Comparison of ENCODE assay signal across 16 cellular contexts in genomic region chr4:11635336-11635735, GRCh38.
DNase-seq lines count a peak whose midpoint lies in the region; TF ChIP-seq lines count a peak whose summit lies in the region.
"Had no signal": no experiment of that assay in that cellular context is flagged by ENCODE, and none has a peak within 500 bp of the region (broad histone marks: within the 10 kb centered on the region; RNA-seq: fewer than 3 reads in every experiment).

No MANE protein-coding gene starts in this region.

- H3K4me3 Mint-ChIP-seq in activated CD4-positive, alpha-beta T cell treated with anti-CD3 and anti-CD28 coated beads, Interleukin-2, amount 10 ng/mL, durations not matched to agents 7 days and 5 days: no peak overlapping the region
- H3K4me3 Mint-ChIP-seq: activated naive CD8-positive, alpha-beta T cell treated with anti-CD3 and anti-CD28 coated beads, Interleukin-2, amount 50 U/mL, for 24 hours; stimulated activated naive B cell treated with anti-CD40 and anti-IgM and Interleukin-4, amounts not matched to agents 10 μg/mL and 1 μg/mL and 100 μg/mL, for 72 hours had no signal

- DNase-seq in AG04450 (ENCODE audit: low read depth, low spot score) (peak; percentile 61), LHCN-M2 (ENCODE audit: low read depth) (peak; percentile 81), brain microvascular endothelial cell (peak; percentile 22), islet precursor cell (peak; percentile 71), coronary artery (ENCODE audit: low spot score) (no peak), COLO829 (ENCODE audit: low spot score) (no peak), NCI-H526 treated with DMSO at 0.1 percent for 48 hours (lab: John Stamatoyannopoulos, UW) (no peak)
- no peak for DNase-seq in activated CD4-positive, alpha-beta T cell treated with anti-CD3 and anti-CD28 coated beads, Interleukin-2, amount 10 ng/mL, durations not matched to agents 7 days and 5 days
- DNase-seq: activated naive CD8-positive, alpha-beta T cell treated with anti-CD3 and anti-CD28 coated beads, Interleukin-2, amount 50 U/mL, for 24 hours; effector memory CD4-positive, alpha-beta T cell; KBM-7; NCI-H2081 treated with DMSO at 0.1 percent for 48 hours; SJCRH30; stimulated activated CD4-positive, alpha-beta T cell treated with anti-CD3 and anti-CD28 coated beads, Interleukin-2, amount 100 ng/mL, for 48 hours; stimulated activated naive B cell treated with anti-CD40 and anti-IgM and Interleukin-4, amounts not matched to agents 10 μg/mL and 1 μg/mL and 100 μg/mL, for 72 hours had no signal

- POLR2A ChIA-PET in AG04450 (lab: Yijun Ruan, JAX): no interaction called here
- POLR2A ChIA-PET in activated CD4-positive, alpha-beta T cell treated with anti-CD3 and anti-CD28 coated beads, Interleukin-2, amount 10 ng/mL, durations not matched to agents 7 days and 5 days (lab: Charles Lee): no interaction called here

- no peaks in the 10 kb centered on the region for H3K36me3 Mint-ChIP-seq in activated CD4-positive, alpha-beta T cell treated with anti-CD3 and anti-CD28 coated beads, Interleukin-2, amount 10 ng/mL, durations not matched to agents 7 days and 5 days (ENCODE audit: low read depth)

- H3K27me3 Mint-ChIP-seq in activated CD4-positive, alpha-beta T cell treated with anti-CD3 and anti-CD28 coated beads, Interleukin-2, amount 10 ng/mL, durations not matched to agents 7 days and 5 days: no peaks in the 10 kb centered on the region
- H3K27me3 Mint-ChIP-seq: activated naive CD8-positive, alpha-beta T cell treated with anti-CD3 and anti-CD28 coated beads, Interleukin-2, amount 50 U/mL, for 24 hours; progenitor cell of endocrine pancreas; stimulated activated naive B cell treated with anti-CD40 and anti-IgM and Interleukin-4, amounts not matched to agents 10 μg/mL and 1 μg/mL and 100 μg/mL, for 72 hours had no signal

- H3K36me3 ChIP-seq in brain microvascular endothelial cell (replicated peaks): no peaks in the 10 kb centered on the region
- H3K36me3 ChIP-seq: SJCRH30 had no signal

- H3K4me1 Mint-ChIP-seq in activated CD4-positive, alpha-beta T cell treated with anti-CD3 and anti-CD28 coated beads, Interleukin-2, amount 10 ng/mL, durations not matched to agents 7 days and 5 days: no peaks in the 10 kb centered on the region
- H3K4me1 Mint-ChIP-seq: activated naive CD8-positive, alpha-beta T cell treated with anti-CD3 and anti-CD28 coated beads, Interleukin-2, amount 50 U/mL, for 24 hours had no signal

- H3K27ac Mint-ChIP-seq in activated CD4-positive, alpha-beta T cell treated with anti-CD3 and anti-CD28 coated beads, Interleukin-2, amount 10 ng/mL, durations not matched to agents 7 days and 5 days: no peak overlapping the region
- H3K27ac Mint-ChIP-seq: activated naive CD8-positive, alpha-beta T cell treated with anti-CD3 and anti-CD28 coated beads, Interleukin-2, amount 50 U/mL, for 24 hours; progenitor cell of endocrine pancreas had no signal

- H3K4me3 ChIP-seq in AG04450 (ENCODE audit: low read depth, low read length) (no peak overlapping the region), brain microvascular endothelial cell (ENCODE audit: low read depth, low read length) (no peak overlapping the region), coronary artery (no peak overlapping the region)
- H3K4me3 ChIP-seq: SJCRH30 had no signal

- peaks cover 2% of the 10 kb centered on the region for H3K9me3 Mint-ChIP-seq in activated CD4-positive, alpha-beta T cell treated with anti-CD3 and anti-CD28 coated beads, Interleukin-2, amount 10 ng/mL, durations not matched to agents 7 days and 5 days

- no peaks in the 10 kb centered on the region for H3K27me3 ChIP-seq in AG04450 (ENCODE audit: control insufficient read depth, insufficient read depth, low read length)
- no peaks in the 10 kb centered on the region for H3K27me3 ChIP-seq in brain microvascular endothelial cell (replicated peaks)
- H3K27me3 ChIP-seq: SJCRH30 had no signal

- in situ Hi-C loops in brain microvascular endothelial cell (cut with HindIII; ENCODE audit: low pct_ligation_motif_present, low sequenced_read_pairs): no loop called here

- peaks cover 3% of the 10 kb centered on the region; the same call in 1 of the 2 replicates for H3K9me3 ChIP-seq in AG04450 (ENCODE audit: control insufficient read depth, insufficient read depth, low read length)
- H3K9me3 ChIP-seq: SJCRH30 had no signal

- H3K27ac ChIP-seq in AG04450 (ENCODE audit: low read depth, low read length) (peak overlapping the region; percentile 62), brain microvascular endothelial cell (no peak overlapping the region), coronary artery (no peak overlapping the region)
- H3K27ac ChIP-seq: SJCRH30 had no signal

- no peak for TF ChIP-seq CTCF in AG04450 (IDR thresholded peaks at IDR 0.05; ENCODE audit: low read depth, low read length)
- no peak for TF ChIP-seq CTCF in brain microvascular endothelial cell (IDR thresholded peaks at IDR 0.05; ENCODE audit: low read depth, low read length, missing control alignments)
- TF ChIP-seq CTCF in coronary artery (IDR thresholded peaks at IDR 0.05): no peak

- CTCF ChIA-PET in AG04450 (lab: Charles Lee): no interaction called here
- CTCF ChIA-PET in activated CD4-positive, alpha-beta T cell treated with anti-CD3 and anti-CD28 coated beads, Interleukin-2, amount 10 ng/mL, durations not matched to agents 7 days and 5 days (lab: Charles Lee): no interaction called here

Comparison
In these comparisons a context has a peak if more than half of its experiments do, and no peak if none do; other contexts are left out.
1. DNase-seq: peak in AG04450 (single experiment), LHCN-M2 (single experiment), brain microvascular endothelial cell (single experiment) and islet precursor cell (single experiment); none in coronary artery (single experiment), COLO829 (single experiment), activated CD4-positive, alpha-beta T cell treated with anti-CD3 and anti-CD28 coated beads, Interleukin-2, amount 10 ng/mL, durations not matched to agents 7 days and 5 days (single experiment) and NCI-H526 treated with DMSO at 0.1 percent for 48 hours (single experiment).